ENCODE assay signal across 13 cellular contexts in genomic region chr2:175605989-175606841, GRCh38.
DNase-seq lines count a peak whose midpoint lies in the region; ATAC-seq, FAIRE-seq and TF ChIP-seq lines count a peak whose summit lies in the region.
"Had no signal": no experiment of that assay in that cellular context is flagged by ENCODE, and none has a peak within 500 bp of the region (broad histone marks: within the 10 kb centered on the region; RNA-seq: fewer than 3 reads in every experiment).

No MANE protein-coding gene starts in this region.

- intact Hi-C loops in mucosa of descending colon (cut with DNase I, micrococcal nuclease), result no loop called here
- intact Hi-C loops in naive thymus-derived CD4-positive, alpha-beta T cell (cut with micrococcal nuclease), result no loop called here

- no CpG with 5 or more reads among the region's 12 CpGs for WGBS in H9 (ENCODE audit: extremely low coverage, insufficient read length, low lambda C conversion rate)
- 66% methylated on average over 12 of the region's 12 CpGs; no CpG with 5 or more reads in 1 of the 2 experiments for WGBS in H1 (ENCODE audit: extremely low coverage in 1 of 2, insufficient coverage in 1 of 2, insufficient read length in 1 of 2, insufficient replicate concordance in 2 of 2, low coverage in 1 of 2, low lambda C conversion rate in 2 of 2, missing lambda C conversion rate in 1 of 2), 2 experiments

- H2AFZ ChIP-seq in H9 (ENCODE audit: low read length) (no peak overlapping the region), H1 (ENCODE audit: low read length) (no peak overlapping the region)

- no peak overlapping the region for H3K4me2 ChIP-seq in H9 (ENCODE audit: insufficient read depth, insufficient read length, low read length)
- H3K4me2 ChIP-seq in H1 (ENCODE audit: insufficient read depth in 1 of 2, low read depth in 2 of 2, low read length in 2 of 2), result peak overlapping the region; percentile 2 to 4; a peak in 2 of 4 replicates
- H3K4me2 ChIP-seq in skeletal muscle satellite cell (ENCODE audit: low read length), result peak overlapping the region; percentile 32

- peak; percentile 52 for FAIRE-seq in H1 (lab: Jason Lieb, UNC)
- FAIRE-seq: GM12892 had no signal

- H2BK20ac ChIP-seq in H9 (ENCODE audit: low read depth, low read length, poor library complexity, severe bottlenecking) (no peak overlapping the region), H1 (ENCODE audit: low read length) (no peak overlapping the region)

- H4K5ac ChIP-seq in H9 (ENCODE audit: insufficient read length, low read depth, low read length) (no peak overlapping the region), H1 (ENCODE audit: insufficient read length, low read depth, low read length) (no peak overlapping the region)

- H3K56ac ChIP-seq in H9 (ENCODE audit: insufficient read length, low read depth, low read length) (no peak overlapping the region), H1 (replicated peaks; ENCODE audit: insufficient read length, low read depth, low read length) (no peak overlapping the region)

- no peak overlapping the region for H2BK120ac ChIP-seq in H9 (ENCODE audit: low read depth, low read length, poor library complexity, severe bottlenecking)
- no peak overlapping the region for H2BK120ac ChIP-seq in H1 (replicated peaks; ENCODE audit: low read depth, low read length)

- no peak overlapping the region for H2BK12ac ChIP-seq in H9 (ENCODE audit: insufficient read length, low read depth, low read length)
- H2BK12ac ChIP-seq in H1 (ENCODE audit: low read depth, low read length), result no peak overlapping the region

- DNase-seq in H9 (peak; percentile 32), NCI-H510A (lab: John Stamatoyannopoulos, UW) (peak; percentile 55), H1 (ENCODE audit: low read depth in 1 of 2, low spot score in 2 of 2) (no peak), mucosa of descending colon (no peak)
- no peak for DNase-seq in naive thymus-derived CD4-positive, alpha-beta T cell
- DNase-seq in activated naive CD4-positive, alpha-beta T cell (lab: John Stamatoyannopoulos, UW), result no peak
- DNase-seq: activated CD4-positive, alpha-beta T cell treated with anti-CD3 and anti-CD28 coated beads, Interleukin-2, amount 10 ng/mL, durations not matched to agents 24 days and 14 days; brain microvascular endothelial cell; retina had no signal

- H3K36me3 ChIP-seq in H1 (ENCODE audit: control insufficient read depth in 2 of 4, insufficient read depth in 4 of 4, low read length in 3 of 4) (no peaks in the 10 kb centered on the region), skeletal muscle satellite cell (ENCODE audit: insufficient read depth, low read length) (no peaks in the 10 kb centered on the region), mucosa of descending colon (ENCODE audit: low read depth) (no peaks in the 10 kb centered on the region)
- no peaks in the 10 kb centered on the region for H3K36me3 ChIP-seq in naive thymus-derived CD4-positive, alpha-beta T cell (ENCODE audit: control insufficient read depth in 2 of 3, insufficient read depth in 3 of 3, low read length in 3 of 3)
- H3K36me3 ChIP-seq: brain microvascular endothelial cell had no signal

- no peak overlapping the region for H3K18ac ChIP-seq in H9 (ENCODE audit: insufficient read length, low read depth, low read length)
- H3K18ac ChIP-seq in H1 (ENCODE audit: extremely low read depth, low read length), result no peak overlapping the region

- H3K79me1 ChIP-seq in H9 (ENCODE audit: insufficient read depth, low read depth, low read length, poor library complexity, severe bottlenecking), result no peaks in the 10 kb centered on the region
- no peaks in the 10 kb centered on the region for H3K79me1 ChIP-seq in H1 (ENCODE audit: low read depth, low read length)

- H3K9me3 Mint-ChIP-seq in H9, result no peaks in the 10 kb centered on the region; a peak in 1 of 5 replicates
- H3K9me3 Mint-ChIP-seq in naive thymus-derived CD4-positive, alpha-beta T cell, result peaks cover 0 to 5% (median 0%) of the 10 kb centered on the region in 11 donors
- H3K9me3 Mint-ChIP-seq: activated CD4-positive, alpha-beta T cell treated with anti-CD3 and anti-CD28 coated beads, Interleukin-2, amount 10 ng/mL, durations not matched to agents 24 days and 14 days had no signal

- H3K4ac ChIP-seq in H9 (ENCODE audit: low read depth, low read length), result no peak overlapping the region
- no peak overlapping the region for H3K4ac ChIP-seq in H1 (replicated peaks; ENCODE audit: insufficient read length, low read depth, low read length)

- H4K91ac ChIP-seq in H9 (ENCODE audit: insufficient read length, low read depth, low read length), result no peak overlapping the region
- H4K91ac ChIP-seq in H1 (replicated peaks; ENCODE audit: insufficient read length, low read length), result no peak overlapping the region

- H3K4me3 ChIP-seq in H1 (ENCODE audit: extremely low read depth in 1 of 4, insufficient read depth in 2 of 4, low read depth in 3 of 4, low read length in 4 of 4) (no peak overlapping the region), skeletal muscle satellite cell (ENCODE audit: low read length) (no peak overlapping the region), mucosa of descending colon (no peak overlapping the region)
- H3K4me3 ChIP-seq in naive thymus-derived CD4-positive, alpha-beta T cell (ENCODE audit: low read length), result no peak overlapping the region

- no peaks in the 10 kb centered on the region for H3K9me3 ChIP-seq in H9 (ENCODE audit: control insufficient read depth, low read depth, low read length)
- H3K9me3 ChIP-seq in H1 (ENCODE audit: insufficient read depth in 2 of 2, low read depth in 1 of 2, low read length in 1 of 2), result no peaks in the 10 kb centered on the region
- no peaks in the 10 kb centered on the region for H3K9me3 ChIP-seq in skeletal muscle satellite cell (replicated peaks; ENCODE audit: low read length)
- no peaks in the 10 kb centered on the region for H3K9me3 ChIP-seq in mucosa of descending colon
- H3K9me3 ChIP-seq in naive thymus-derived CD4-positive, alpha-beta T cell (ENCODE audit: control insufficient read depth in 2 of 3, low read length in 3 of 3), result no peaks in the 10 kb centered on the region

- CTCF ChIA-PET in H1 (lab: Charles Lee; ENCODE audit: partially characterized antibody), result interaction anchor here (1.3 to 1.6 kb wide), 2 partner anchors 9 to 14 kb away, joined by 4 to 5 read pairs; no protein-coding TSS in a partner anchor
- CTCF ChIA-PET in naive thymus-derived CD4-positive, alpha-beta T cell (lab: Charles Lee), result no interaction called here

- H3K36me3 Mint-ChIP-seq in H9 (ENCODE audit: insufficient read depth in 1 of 3, low read depth in 3 of 3), result peaks cover 0 to 6% (median 0%) of the 10 kb centered on the region in 3 experiments; a peak in 3 of 7 replicates
- no peaks in the 10 kb centered on the region for H3K36me3 Mint-ChIP-seq in naive thymus-derived CD4-positive, alpha-beta T cell

- H4K20me1 ChIP-seq in H9 (ENCODE audit: control insufficient read depth, insufficient read depth, insufficient read length), result no peaks in the 10 kb centered on the region
- H4K20me1 ChIP-seq in H1 (replicated peaks in 1 of 2; ENCODE audit: control insufficient read depth in 1 of 2, insufficient read depth in 2 of 2, low read length in 2 of 2), result no peaks in the 10 kb centered on the region

- no peak for TF ChIP-seq RAD21 in H1 (IDR thresholded peaks at IDR 0.05 in 1 of 2, conservative IDR thresholded peaks at IDR 0.05 in 1 of 2; ENCODE audit: low read depth in 2 of 2, low read length in 2 of 2)

- H3K27me3 ChIP-seq in H9 (ENCODE audit: insufficient read depth, low read length) (no peaks in the 10 kb centered on the region), H1 (replicated peaks in 1 of 4; ENCODE audit: control insufficient read depth in 3 of 4, extremely low read depth in 1 of 4, insufficient read depth in 3 of 4, low read length in 3 of 4) (no peaks in the 10 kb centered on the region), skeletal muscle satellite cell (ENCODE audit: control insufficient read depth, insufficient read depth, low read length) (no peaks in the 10 kb centered on the region)
- no peaks in the 10 kb centered on the region for H3K27me3 ChIP-seq in naive thymus-derived CD4-positive, alpha-beta T cell (ENCODE audit: control insufficient read depth in 2 of 2, insufficient read depth in 2 of 2, low read length in 2 of 2)
- H3K27me3 ChIP-seq: brain microvascular endothelial cell had no signal

- H3K79me2 ChIP-seq in H9 (ENCODE audit: insufficient read depth, low read length) (no peaks in the 10 kb centered on the region), H1 (ENCODE audit: control insufficient read depth in 1 of 2, insufficient read depth in 2 of 2, low read length in 2 of 2) (no peaks in the 10 kb centered on the region)

- no peak overlapping the region for H3T11ph ChIP-seq in H9 (ENCODE audit: low read length)

- no peaks in the 10 kb centered on the region; the same call in 1 of the 2 replicates for H3K27me3 Mint-ChIP-seq in H9 (ENCODE audit: low read depth)
- H3K27me3 Mint-ChIP-seq in naive thymus-derived CD4-positive, alpha-beta T cell, result peaks cover 0 to 14% (median 9%) of the 10 kb centered on the region in 5 donors
- H3K27me3 Mint-ChIP-seq: activated CD4-positive, alpha-beta T cell treated with anti-CD3 and anti-CD28 coated beads, Interleukin-2, amount 10 ng/mL, durations not matched to agents 24 days and 14 days had no signal

- TF ChIP-seq POLR2A in H1 (IDR thresholded peaks at IDR 0.05; ENCODE audit: control extremely low read depth in 1 of 2, low read depth in 2 of 2, low read length in 2 of 2), result no peak

- H3K27ac ChIP-seq in H9 (ENCODE audit: insufficient read length, low read depth, low read length) (no peak overlapping the region), H1 (ENCODE audit: low read depth, low read length) (no peak overlapping the region)
- H3K27ac ChIP-seq in naive thymus-derived CD4-positive, alpha-beta T cell (ENCODE audit: low read depth, low read length), result no peak overlapping the region
- H3K27ac ChIP-seq: brain microvascular endothelial cell, epithelial cell of prostate had no signal

- no peak overlapping the region; a peak in 1 of 5 replicates for H3K4me3 Mint-ChIP-seq in H9
- H3K4me3 Mint-ChIP-seq in naive thymus-derived CD4-positive, alpha-beta T cell, result no peak overlapping the region
- H3K4me3 Mint-ChIP-seq: activated CD4-positive, alpha-beta T cell treated with anti-CD3 and anti-CD28 coated beads, Interleukin-2, amount 10 ng/mL, durations not matched to agents 24 days and 14 days had no signal

- POLR2A ChIA-PET in H1 (lab: Charles Lee; ENCODE audit: partially characterized antibody), result interaction anchor here (1.0 kb wide), 1 partner anchor 13 kb away, joined by 3 read pairs; no protein-coding TSS in a partner anchor
- POLR2A ChIA-PET in naive thymus-derived CD4-positive, alpha-beta T cell (lab: Charles Lee), result no interaction called here

- H3K4me1 Mint-ChIP-seq in H9, result peaks cover 21 to 23% of the 10 kb centered on the region in 2 experiments
- no peaks in the 10 kb centered on the region for H3K4me1 Mint-ChIP-seq in naive thymus-derived CD4-positive, alpha-beta T cell
- H3K4me1 Mint-ChIP-seq: activated CD4-positive, alpha-beta T cell treated with anti-CD3 and anti-CD28 coated beads, Interleukin-2, amount 10 ng/mL, durations not matched to agents 24 days and 14 days had no signal

- H3K14ac ChIP-seq in H9 (ENCODE audit: insufficient read depth, low read length), result no peak overlapping the region
- H3K14ac ChIP-seq in H1 (ENCODE audit: insufficient read length), result no peak overlapping the region

- H3K23ac ChIP-seq in H9 (ENCODE audit: insufficient read length, low read depth, low read length) (no peak overlapping the region), H1 (ENCODE audit: insufficient read length) (no peak overlapping the region)

- H3K9ac ChIP-seq in H9 (ENCODE audit: extremely low read depth, insufficient read length, low read length) (no peak overlapping the region), H1 (replicated peaks in 1 of 4; ENCODE audit: extremely low read depth in 1 of 4, low read depth in 3 of 4, low read length in 3 of 4) (no peak overlapping the region), skeletal muscle satellite cell (ENCODE audit: low read depth, low read length) (no peak overlapping the region)

- ATAC-seq in mucosa of descending colon, result no peak
- no peak for ATAC-seq in naive thymus-derived CD4-positive, alpha-beta T cell
- ATAC-seq: HCT116 had no signal

- no peak overlapping the region for H2BK5ac ChIP-seq in H9 (ENCODE audit: insufficient read length, low read length)
- no peak overlapping the region for H2BK5ac ChIP-seq in H1 (ENCODE audit: low read depth, low read length)

- no peak overlapping the region for H4K8ac ChIP-seq in H9 (replicated peaks; ENCODE audit: insufficient read length, low read depth, low read length)
- H4K8ac ChIP-seq in H1 (ENCODE audit: extremely low read depth, insufficient read depth, low read length), result no peak overlapping the region

- H3K23me2 ChIP-seq in H9 (ENCODE audit: insufficient read length, low read depth, low read length, poor library complexity, severe bottlenecking) (no peaks in the 10 kb centered on the region), H1 (ENCODE audit: low read depth, low read length) (no peaks in the 10 kb centered on the region)

- peaks cover 8% of the 10 kb centered on the region; the same call in 1 of the 2 replicates for H3K4me1 ChIP-seq in H9 (ENCODE audit: insufficient read depth, low read length)
- H3K4me1 ChIP-seq in H1 (replicated peaks in 1 of 4; ENCODE audit: control insufficient read depth in 3 of 4, insufficient read depth in 4 of 4, low read length in 3 of 4), result peaks cover 0 to 9% (median under 1%) of the 10 kb centered on the region in 4 experiments; a peak in 2 of 7 replicates
- peaks cover 12% of the 10 kb centered on the region for H3K4me1 ChIP-seq in skeletal muscle satellite cell (ENCODE audit: control insufficient read depth, insufficient read depth, low read length)
- no peaks in the 10 kb centered on the region for H3K4me1 ChIP-seq in mucosa of descending colon (ENCODE audit: low read depth)
- no peaks in the 10 kb centered on the region for H3K4me1 ChIP-seq in naive thymus-derived CD4-positive, alpha-beta T cell (ENCODE audit: control insufficient read depth in 2 of 2, insufficient read depth in 2 of 2, low read length in 2 of 2)

- H2AK5ac ChIP-seq in H9 (ENCODE audit: insufficient read length, low read length) (no peak overlapping the region), H1 (ENCODE audit: low read depth, low read length) (no peak overlapping the region)

- H3K27ac Mint-ChIP-seq in H9, result peak overlapping the region in 2 of 3 experiments; percentile 53 to 65; a peak in 3 of 7 replicates
- H3K27ac Mint-ChIP-seq in naive thymus-derived CD4-positive, alpha-beta T cell, result no peak overlapping the region
- H3K27ac Mint-ChIP-seq: activated CD4-positive, alpha-beta T cell treated with anti-CD3 and anti-CD28 coated beads, Interleukin-2, amount 10 ng/mL, durations not matched to agents 24 days and 14 days had no signal

- H2BK15ac ChIP-seq in H9 (ENCODE audit: low read depth, low read length), result no peak overlapping the region
- no peak overlapping the region for H2BK15ac ChIP-seq in H1 (ENCODE audit: low read length)

- no peak for TF ChIP-seq EP300 in H1 (IDR thresholded peaks at IDR 0.05; ENCODE audit: borderline replicate concordance in 1 of 2, low read depth in 2 of 2, low read length in 2 of 2)

- no peak for TF ChIP-seq CTCF in H9 (conservative IDR thresholded peaks at IDR 0.05)
- TF ChIP-seq CTCF in H1 (IDR thresholded peaks at IDR 0.05; ENCODE audit: control extremely low read depth in 1 of 3, insufficient read depth in 1 of 3, low read depth in 1 of 3, low read length in 3 of 3), result no peak
- no peak for TF ChIP-seq CTCF in mucosa of descending colon (IDR thresholded peaks at IDR 0.05)

Comparison
In these comparisons a context has a peak if more than half of its experiments do, and no peak if none do; other contexts are left out.
1. DNase-seq: peak in H9 (single experiment) and NCI-H510A (single experiment); none in H1 (0 of 2), mucosa of descending colon (0 of 3), naive thymus-derived CD4-positive, alpha-beta T cell (0 of 9) and activated naive CD4-positive, alpha-beta T cell (0 of 4).
2. H3K27ac Mint-ChIP-seq: peak in H9 (2 of 3); none in naive thymus-derived CD4-positive, alpha-beta T cell (0 of 9).